In the genomic region with DNA sequence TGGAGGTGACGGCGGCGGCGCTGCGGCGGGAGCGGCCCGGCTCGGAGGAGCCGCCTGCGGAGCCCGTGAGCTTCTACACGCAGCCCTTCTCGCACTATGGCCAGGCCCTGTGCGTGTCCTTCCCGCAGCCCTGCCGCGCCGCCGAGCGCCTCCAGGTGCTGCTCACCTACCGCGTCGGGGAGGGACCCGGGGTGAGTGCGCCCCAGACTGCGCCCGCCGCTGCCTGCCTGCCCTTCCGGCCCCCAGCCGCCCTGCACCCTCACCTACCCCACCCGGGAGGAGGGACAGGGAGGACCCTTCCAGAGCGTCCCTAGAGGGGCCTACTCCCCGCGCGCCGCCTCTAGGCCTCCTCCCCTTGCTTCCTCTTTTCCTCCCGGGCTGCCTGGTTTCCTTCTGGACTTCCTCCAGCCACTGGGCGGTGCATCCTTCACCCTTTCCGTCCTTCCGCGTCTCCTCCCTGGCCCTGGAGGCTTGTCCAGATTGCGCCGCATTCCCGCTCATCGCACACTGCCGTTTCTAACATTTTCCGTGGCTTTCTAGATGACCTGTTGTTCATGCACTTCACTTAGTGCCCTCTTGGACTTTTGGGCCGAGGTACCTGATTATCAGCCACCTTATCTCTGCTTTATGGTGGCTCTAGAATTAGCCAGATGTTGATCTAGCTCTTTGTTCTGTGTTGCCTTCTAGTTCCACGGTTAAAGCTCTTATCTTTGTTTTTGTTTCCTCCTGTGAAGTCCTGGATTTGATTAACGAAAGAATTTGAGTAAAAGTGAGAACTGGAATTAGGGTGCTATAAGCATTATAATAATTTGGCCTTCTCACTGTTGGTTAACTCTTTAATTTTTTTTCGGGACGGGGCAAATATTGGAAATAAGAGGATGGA, we compare ENCODE assay signal across 8 cellular contexts. TPM values are rescaled to one million over a fixed set of nuclear protein-coding genes. Genes with fewer than 3 reads are reported as not detected.
A peak's percentile ranks its signal among the peaks of the same experiment; 100 is the strongest.
DNase-seq lines count a peak whose midpoint lies in the region; ATAC-seq and TF ChIP-seq lines count a peak whose summit lies in the region.

No MANE protein-coding gene starts in this region.

- H3K4me3 ChIP-seq in GM08714 (ENCODE audit: low read length) (peak overlapping the region; percentile 88), MM.1S (ENCODE audit: low read length) (peak overlapping the region; percentile 76), left ventricle myocardium inferior (peak overlapping the region; percentile 89), prostate gland (peak overlapping the region; percentile 69 to 95), aorta (ENCODE audit: low read length in 2 of 2) (peak overlapping the region; percentile 80 to 91)

- DNase-seq in HCEC 1CT, result peak; percentile 84
- DNase-seq in MM.1S, result peak; percentile 75
- DNase-seq in SW480 (ENCODE audit: low spot score), result peak; percentile 60
- DNase-seq in amniotic epithelial cell (ENCODE audit: low read depth), result peak; percentile 75
- DNase-seq in left ventricle myocardium inferior, result peak; percentile 80
- DNase-seq in prostate gland (ENCODE audit: low spot score), result peak; percentile 51
- peak; percentile 89 for DNase-seq in aorta

- peak; percentile 78 for ATAC-seq in aorta (ENCODE audit: low FRiP score)

- no peaks in the 10 kb centered on the region for H3K27me3 ChIP-seq in MM.1S (replicated peaks; ENCODE audit: insufficient read depth, low read length)
- H3K27me3 ChIP-seq in left ventricle myocardium inferior (ENCODE audit: low read depth), result no peaks in the 10 kb centered on the region
- H3K27me3 ChIP-seq in prostate gland (replicated peaks; ENCODE audit: insufficient read depth), result no peaks in the 10 kb centered on the region
- H3K27me3 ChIP-seq in aorta (ENCODE audit: control insufficient read depth in 1 of 2, insufficient read depth in 2 of 2, low read length in 1 of 2), result no peaks in the 10 kb centered on the region

- H3K27ac ChIP-seq in MM.1S (ENCODE audit: low read length), result peak overlapping the region; percentile 22; the same call in 1 of the 2 replicates
- H3K27ac ChIP-seq in left ventricle myocardium inferior (replicated peaks), result peak overlapping the region; percentile 96
- peak overlapping the region; percentile 81 to 89 for H3K27ac ChIP-seq in prostate gland
- peak overlapping the region in 1 of 2 donors; percentile 70 for H3K27ac ChIP-seq in aorta (ENCODE audit: low read depth in 1 of 2, low read length in 2 of 2)

- TF ChIP-seq CTCF in MM.1S (IDR thresholded peaks at IDR 0.05; ENCODE audit: low read length) (peak; percentile 13; the same call in 1 of the 2 replicates), left ventricle myocardium inferior (IDR thresholded peaks at IDR 0.05; ENCODE audit: borderline replicate concordance) (peak; percentile 36), prostate gland (IDR thresholded peaks at IDR 0.05) (peak in 3 of 4 experiments; percentile 5 to 42 (median 21))

- H3K36me3 ChIP-seq in MM.1S (replicated peaks; ENCODE audit: insufficient read depth, low read length) (no peaks in the 10 kb centered on the region), left ventricle myocardium inferior (no peaks in the 10 kb centered on the region), prostate gland (no peaks in the 10 kb centered on the region), aorta (ENCODE audit: control insufficient read depth in 1 of 2, insufficient read depth in 2 of 2, low read length in 1 of 2) (no peaks in the 10 kb centered on the region)

- H3K79me2 ChIP-seq in MM.1S (ENCODE audit: low read length), result peaks cover 39% of the 10 kb centered on the region

- H4K20me1 ChIP-seq in MM.1S (ENCODE audit: insufficient read depth, low read length), result no peaks in the 10 kb centered on the region

- intact Hi-C loops in left ventricle myocardium inferior (cut with micrococcal nuclease), result no loop called here
- intact Hi-C loops in prostate gland (cut with DNase I), result loop anchor here (5.0 kb wide), 1 partner anchor 156 kb away; a partner anchor contains a TSS
- intact Hi-C loops in aorta (cut with DNase I), result no loop called here

- H3K4me2 ChIP-seq in MM.1S (ENCODE audit: low read depth, low read length), result peak overlapping the region; percentile 52

- H2AFZ ChIP-seq in MM.1S (ENCODE audit: low read length), result peak overlapping the region; percentile 79

- peak overlapping the region; percentile 53 for H3K9ac ChIP-seq in MM.1S (ENCODE audit: low read length)

- WGBS in prostate gland, result 3% methylated on average over 36 of the region's 53 CpGs
- 2% methylated on average over 44 to 53 of the region's 53 CpGs for WGBS in aorta, 2 donors

- H3K9me3 ChIP-seq in MM.1S (replicated peaks; ENCODE audit: insufficient read depth, low read length) (no peaks in the 10 kb centered on the region), left ventricle myocardium inferior (replicated peaks) (no peaks in the 10 kb centered on the region), prostate gland (no peaks in the 10 kb centered on the region), aorta (ENCODE audit: control insufficient read depth, low read length) (no peaks in the 10 kb centered on the region)

- peaks cover 3% of the 10 kb centered on the region; the same call in 1 of the 2 replicates for H3F3A ChIP-seq in MM.1S (ENCODE audit: insufficient read depth, low read length)

- H3K9me2 ChIP-seq in MM.1S (replicated peaks; ENCODE audit: insufficient read depth, low read length), result no peaks in the 10 kb centered on the region

- peaks cover 9% of the 10 kb centered on the region for H3K4me1 ChIP-seq in MM.1S (ENCODE audit: low read length)
- H3K4me1 ChIP-seq in left ventricle myocardium inferior, result peaks cover 49% of the 10 kb centered on the region
- H3K4me1 ChIP-seq in prostate gland (replicated peaks), result no peaks in the 10 kb centered on the region
- H3K4me1 ChIP-seq in aorta (ENCODE audit: control insufficient read depth in 1 of 2, insufficient read depth in 2 of 2, low read length in 2 of 2), result no peaks in the 10 kb centered on the region

- TF ChIP-seq POLR2A in prostate gland (IDR thresholded peaks at IDR 0.05), result peak; percentile 28

RNA-seq across cellular contexts. Expression of a gene that starts 0.7 kb away (rescaled TPM):
- total RNA-seq in left ventricle myocardium inferior (16.6 TPM), prostate gland (100 to 1,000 TPM in 1 of 2 donors, 10 to 100 TPM in 1; 70.4 to 104 TPM), aorta (10 to 100 TPM; 28.0 to 43.1 TPM)
- polyA plus RNA-seq in aorta, result 10 to 100 TPM; 29.1 to 31.6 TPM

RNA-seq across cellular contexts. Expression of a gene that starts 27.2 kb away (rescaled TPM):
- 0.60 TPM for total RNA-seq in left ventricle myocardium inferior
- 100 to 1,000 TPM in 1 of 2 donors, 10 to 100 TPM in 1; 74.4 to 191 TPM for total RNA-seq in prostate gland
- total RNA-seq in aorta, result under 1 TPM; 0.27 to 0.68 TPM
- 10 to 100 TPM in 1 of 2 donors, 1 to 10 TPM in 1; 2.3 to 50.6 TPM for polyA plus RNA-seq in aorta

RNA-seq across cellular contexts. Expression of a gene that starts 27.9 kb away (rescaled TPM):
- total RNA-seq in left ventricle myocardium inferior (87.5 TPM), prostate gland (10 to 100 TPM; 22.0 to 29.3 TPM), aorta (10 to 100 TPM; 29.2 to 48.8 TPM)
- 10 to 100 TPM; 34.4 to 77.4 TPM for polyA plus RNA-seq in aorta

RNA-seq across cellular contexts. Expression of a gene that starts 36.8 kb away (rescaled TPM):
- 9.2 TPM for total RNA-seq in left ventricle myocardium inferior
- total RNA-seq in prostate gland, result 100 to 1,000 TPM; 112 to 190 TPM
- total RNA-seq in aorta, result 100 to 1,000 TPM; 347 to 469 TPM
- polyA plus RNA-seq in aorta, result 100 to 1,000 TPM; 368 to 601 TPM

Comparison
In these comparisons a context has a peak if more than half of its experiments do, and no peak if none do; other contexts are left out.
1. RNA of a gene that starts 27.2 kb away (total RNA-seq): 74.4 to 191 TPM in prostate gland; 0.27 to 0.68 TPM in aorta and 0.60 TPM in left ventricle myocardium inferior (single experiment); every median in the first group is over 10 times any median in the second.
2. Peak in every context shown above with its lines, with median percentiles within 50 percentile points of each other: H3K4me3 ChIP-seq, DNase-seq and CTCF ChIP-seq.